Comparison of ENCODE assay signal across 2 cellular contexts in genomic region chr16:50201784-50202183, GRCh38.
TF ChIP-seq lines count a peak whose summit lies in the region.

No MANE protein-coding gene starts in this region.

TF ChIP-seq in SK-N-SH, 30 proteins besides CTCF, POLR2A, EP300 and RAD21 (continued from another document):
- TF ChIP-seq ZBTB33 (IDR thresholded peaks at IDR 0.05; ENCODE audit: borderline replicate concordance, low read depth): no peak

TF ChIP-seq in SK-N-SH treated with all-trans-retinoic acid at 6 μM for 48 hours, 23 proteins besides CTCF, POLR2A, EP300 and RAD21 (continued from another document):
- no peak for TF ChIP-seq ZFP30 (CRISPR knock-in tag; IDR thresholded peaks at IDR 0.05)
TF ChIP-seq in SK-N-SH treated with all-trans-retinoic acid at 6 μM for 48 hours: peak in this region for 0.
